24 cellular contexts compared by ENCODE assay signal in the genomic region with DNA sequence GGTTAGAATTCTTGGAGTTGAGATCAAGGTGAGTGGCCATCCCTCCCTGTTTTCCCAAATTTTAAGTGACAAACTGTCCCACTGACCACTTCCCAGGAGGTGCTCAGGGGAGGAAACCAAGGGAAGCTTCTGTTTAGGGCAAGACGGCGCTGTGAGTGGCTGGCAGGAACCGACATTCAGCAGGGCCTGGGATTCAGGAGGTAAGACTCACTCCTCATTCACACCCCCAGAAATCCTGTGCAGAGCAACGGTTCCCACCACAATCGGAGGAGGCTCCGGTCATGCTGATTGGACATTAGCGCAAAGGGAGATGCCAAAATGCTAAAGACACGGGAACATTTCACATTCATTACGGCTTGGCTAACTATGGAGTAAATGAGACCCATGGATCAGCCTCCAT.
DNase-seq lines count a peak whose midpoint lies in the region; ATAC-seq and TF ChIP-seq lines count a peak whose summit lies in the region.
"Had no signal": no experiment of that assay in that cellular context is flagged by ENCODE, and none has a peak within 500 bp of the region (broad histone marks: within the 10 kb centered on the region; RNA-seq: fewer than 3 reads in every experiment).

No MANE protein-coding gene starts in this region.

- no peaks in the 10 kb centered on the region for H3K4me1 ChIP-seq in suprapubic skin
- no peaks in the 10 kb centered on the region for H3K4me1 ChIP-seq in aorta (ENCODE audit: control insufficient read depth in 1 of 2, insufficient read depth in 2 of 2, low read length in 2 of 2)
- H3K4me1 ChIP-seq in Karpas-422 (ENCODE audit: low read length): peaks cover 11% of the 10 kb centered on the region
- H3K4me1 ChIP-seq: A549, BE2C, HAP-1 had no signal

- no peaks in the 10 kb centered on the region for H3K79me2 ChIP-seq in Karpas-422 (ENCODE audit: low read length)

- DNase-seq in activated naive CD8-positive, alpha-beta T cell treated with anti-CD3 and anti-CD28 coated beads, Interleukin-2, amount 10 ng/mL, durations not matched to agents 7 days and 5 days: peak; percentile 8
- DNase-seq in activated naive CD8-positive, alpha-beta T cell treated with anti-CD3 and anti-CD28 coated beads, Interleukin-2, amount 50 U/mL, for 24 hours: no peak
- DNase-seq in sciatic nerve (ENCODE audit: low spot score) (peak; percentile 8), suprapubic skin (ENCODE audit: low spot score in 2 of 2) (peak; percentile 31 to 59), aorta (peak; percentile 7 to 36), Karpas-422 (no peak)
- DNase-seq in stimulated activated CD4-positive, alpha-beta T cell treated with anti-CD3 and anti-CD28 coated beads, Interleukin-12 subunit alpha, Interleukin-12 subunit beta, amount 100 ng/mL, for 4 hours: no peak
- DNase-seq: 8988T, ACHN, AML-193, BE2C, Calu3, COR-L47, DMS53, DMS79 treated with DMSO at 0.1 percent for 48 hours, GF-D8, GOT3, HFFc6 had no signal

- no peak overlapping the region for H3K4me3 Mint-ChIP-seq in activated naive CD8-positive, alpha-beta T cell treated with anti-CD3 and anti-CD28 coated beads, Interleukin-2, amount 10 ng/mL, durations not matched to agents 7 days and 5 days
- H3K4me3 Mint-ChIP-seq in activated naive CD8-positive, alpha-beta T cell treated with anti-CD3 and anti-CD28 coated beads, Interleukin-2, amount 50 U/mL, for 24 hours: no peak overlapping the region
- H3K4me3 Mint-ChIP-seq: CD14-positive monocyte; CD4-positive, alpha-beta T cell; HFFc6 had no signal

- no peaks in the 10 kb centered on the region for H3K27me3 ChIP-seq in suprapubic skin
- H3K27me3 ChIP-seq in aorta (ENCODE audit: control insufficient read depth in 1 of 2, insufficient read depth in 2 of 2, low read length in 1 of 2): no peaks in the 10 kb centered on the region
- no peaks in the 10 kb centered on the region for H3K27me3 ChIP-seq in Karpas-422 (ENCODE audit: low read length)
- H3K27me3 ChIP-seq: BE2C; BLaER1 treated with 17β-estradiol and CSF1 and Interleukin-3, amounts not matched to agents 10 nM and 100 nM had no signal

- H3K9me2 ChIP-seq in Karpas-422 (replicated peaks; ENCODE audit: insufficient read depth, low read length): no peaks in the 10 kb centered on the region

- intact Hi-C loops in sciatic nerve (cut with DNase I) (no loop called here), aorta (cut with DNase I) (no loop called here)

- no peaks in the 10 kb centered on the region for H3K36me3 ChIP-seq in suprapubic skin
- H3K36me3 ChIP-seq in aorta (ENCODE audit: control insufficient read depth in 1 of 2, insufficient read depth in 2 of 2, low read length in 1 of 2): no peaks in the 10 kb centered on the region
- H3K36me3 ChIP-seq in Karpas-422 (ENCODE audit: insufficient read depth, low read length): no peaks in the 10 kb centered on the region
- H3K36me3 ChIP-seq: BE2C; BLaER1 treated with 17β-estradiol and CSF1 and Interleukin-3, amounts not matched to agents 10 nM and 100 nM; HAP-1 had no signal

- TF ChIP-seq POLR2A in suprapubic skin (IDR thresholded peaks at IDR 0.05): no peak

- no peaks in the 10 kb centered on the region for H3K4me1 Mint-ChIP-seq in activated naive CD8-positive, alpha-beta T cell treated with anti-CD3 and anti-CD28 coated beads, Interleukin-2, amount 10 ng/mL, durations not matched to agents 7 days and 5 days
- peaks cover 2% of the 10 kb centered on the region for H3K4me1 Mint-ChIP-seq in activated naive CD8-positive, alpha-beta T cell treated with anti-CD3 and anti-CD28 coated beads, Interleukin-2, amount 50 U/mL, for 24 hours

- H3K27ac ChIP-seq in suprapubic skin: no peak overlapping the region
- H3K27ac ChIP-seq in aorta (ENCODE audit: low read depth in 1 of 2, low read length in 2 of 2): no peak overlapping the region
- H3K27ac ChIP-seq in Karpas-422 (ENCODE audit: low read length): no peak overlapping the region
- H3K27ac ChIP-seq: A549; BLaER1 treated with 17β-estradiol and CSF1 and Interleukin-3, amounts not matched to agents 10 nM and 100 nM had no signal

- H4K20me1 ChIP-seq in Karpas-422 (ENCODE audit: insufficient read depth, low read depth, low read length): no peaks in the 10 kb centered on the region

- no peak overlapping the region for H3K9ac ChIP-seq in Karpas-422 (ENCODE audit: low read length)
- H3K9ac ChIP-seq: BLaER1 treated with 17β-estradiol and CSF1 and Interleukin-3, amounts not matched to agents 10 nM and 100 nM had no signal

- peaks cover 3% of the 10 kb centered on the region for H3K27me3 Mint-ChIP-seq in activated naive CD8-positive, alpha-beta T cell treated with anti-CD3 and anti-CD28 coated beads, Interleukin-2, amount 10 ng/mL, durations not matched to agents 7 days and 5 days
- peaks cover 3% of the 10 kb centered on the region for H3K27me3 Mint-ChIP-seq in activated naive CD8-positive, alpha-beta T cell treated with anti-CD3 and anti-CD28 coated beads, Interleukin-2, amount 50 U/mL, for 24 hours
- H3K27me3 Mint-ChIP-seq: CD4-positive, alpha-beta T cell had no signal

- H3K4me3 ChIP-seq in suprapubic skin (no peak overlapping the region), aorta (ENCODE audit: low read length in 2 of 2) (no peak overlapping the region), Karpas-422 (ENCODE audit: low read length) (no peak overlapping the region)
- H3K4me3 ChIP-seq: A549; BLaER1 treated with 17β-estradiol and CSF1 and Interleukin-3, amounts not matched to agents 10 nM and 100 nM; HAP-1 had no signal

- H3K9me3 Mint-ChIP-seq in activated naive CD8-positive, alpha-beta T cell treated with anti-CD3 and anti-CD28 coated beads, Interleukin-2, amount 10 ng/mL, durations not matched to agents 7 days and 5 days: no peaks in the 10 kb centered on the region
- no peaks in the 10 kb centered on the region for H3K9me3 Mint-ChIP-seq in activated naive CD8-positive, alpha-beta T cell treated with anti-CD3 and anti-CD28 coated beads, Interleukin-2, amount 50 U/mL, for 24 hours
- H3K9me3 Mint-ChIP-seq: CD4-positive, alpha-beta T cell had no signal

- POLR2A ChIA-PET in activated naive CD8-positive, alpha-beta T cell treated with anti-CD3 and anti-CD28 coated beads, Interleukin-2, amount 10 ng/mL, durations not matched to agents 7 days and 5 days (lab: Charles Lee): no interaction called here

- no peak overlapping the region for H3K4me2 ChIP-seq in Karpas-422 (ENCODE audit: low read depth, low read length, poor library complexity, severe bottlenecking)
- H3K4me2 ChIP-seq: A549; BLaER1 treated with 17β-estradiol and CSF1 and Interleukin-3, amounts not matched to agents 10 nM and 100 nM had no signal

- TF ChIP-seq CTCF in suprapubic skin (IDR thresholded peaks at IDR 0.05): no peak

- 93% methylated on average over 9 of the region's 9 CpGs for WGBS in suprapubic skin
- 92 to 95% methylated on average over 9 of the region's 9 CpGs for WGBS in aorta, 2 donors

- H2AFZ ChIP-seq in Karpas-422 (ENCODE audit: low read length): no peak overlapping the region

- H3K9me3 ChIP-seq in suprapubic skin (no peaks in the 10 kb centered on the region), aorta (ENCODE audit: control insufficient read depth, low read length) (no peaks in the 10 kb centered on the region), Karpas-422 (ENCODE audit: low read length) (no peaks in the 10 kb centered on the region)
- H3K9me3 ChIP-seq: A549; BE2C; BLaER1 treated with 17β-estradiol and CSF1 and Interleukin-3, amounts not matched to agents 10 nM and 100 nM; HAP-1 had no signal

- TF ChIP-seq EP300 in suprapubic skin (IDR thresholded peaks at IDR 0.05): no peak

- no peak for ATAC-seq in activated naive CD8-positive, alpha-beta T cell treated with anti-CD3 and anti-CD28 coated beads, Interleukin-2, amount 10 ng/mL, durations not matched to agents 7 days and 5 days (ENCODE audit: low read depth)
- no peak for ATAC-seq in activated naive CD8-positive, alpha-beta T cell treated with anti-CD3 and anti-CD28 coated beads, Interleukin-2, amount 50 U/mL, for 24 hours
- ATAC-seq in sciatic nerve: no peak
- no peak for ATAC-seq in aorta (ENCODE audit: low FRiP score)
- no peak for ATAC-seq in esophagus mucosa
- ATAC-seq: A549 had no signal

- H3K27ac Mint-ChIP-seq in activated naive CD8-positive, alpha-beta T cell treated with anti-CD3 and anti-CD28 coated beads, Interleukin-2, amount 10 ng/mL, durations not matched to agents 7 days and 5 days: no peak overlapping the region
- no peak overlapping the region for H3K27ac Mint-ChIP-seq in activated naive CD8-positive, alpha-beta T cell treated with anti-CD3 and anti-CD28 coated beads, Interleukin-2, amount 50 U/mL, for 24 hours
- H3K27ac Mint-ChIP-seq: CD4-positive, alpha-beta T cell; HFFc6 had no signal

- no peaks in the 10 kb centered on the region for H3K36me3 Mint-ChIP-seq in activated naive CD8-positive, alpha-beta T cell treated with anti-CD3 and anti-CD28 coated beads, Interleukin-2, amount 10 ng/mL, durations not matched to agents 7 days and 5 days
- no peaks in the 10 kb centered on the region for H3K36me3 Mint-ChIP-seq in activated naive CD8-positive, alpha-beta T cell treated with anti-CD3 and anti-CD28 coated beads, Interleukin-2, amount 50 U/mL, for 24 hours (ENCODE audit: low read depth)
- H3K36me3 Mint-ChIP-seq: CD14-positive monocyte had no signal

Comparison
In these comparisons a context has a peak if more than half of its experiments do, and no peak if none do; other contexts are left out.
1. DNase-seq: peak in activated naive CD8-positive, alpha-beta T cell treated with anti-CD3 and anti-CD28 coated beads, Interleukin-2, amount 10 ng/mL, durations not matched to agents 7 days and 5 days (single experiment), sciatic nerve (single experiment), suprapubic skin (2 of 2) and aorta (2 of 2); none in activated naive CD8-positive, alpha-beta T cell treated with anti-CD3 and anti-CD28 coated beads, Interleukin-2, amount 50 U/mL, for 24 hours (single experiment), stimulated activated CD4-positive, alpha-beta T cell treated with anti-CD3 and anti-CD28 coated beads, Interleukin-12 subunit alpha, Interleukin-12 subunit beta, amount 100 ng/mL, for 4 hours (single experiment) and Karpas-422 (single experiment).